ENCODE assay signal across 20 cellular contexts in genomic region chr9:105968811-105969466, GRCh38.
A peak's percentile ranks its signal among the peaks of the same experiment; 100 is the strongest.
DNase-seq lines count a peak whose midpoint lies in the region; ATAC-seq and TF ChIP-seq lines count a peak whose summit lies in the region.
"Had no signal": no experiment of that assay in that cellular context is flagged by ENCODE, and none has a peak within 500 bp of the region (broad histone marks: within the 10 kb centered on the region; RNA-seq: fewer than 3 reads in every experiment).

No MANE protein-coding gene starts in this region.

- H3K4me1 Mint-ChIP-seq in neural progenitor cell, result peaks cover 56% of the 10 kb centered on the region

- H3K36me3 Mint-ChIP-seq in neural progenitor cell, result no peaks in the 10 kb centered on the region

- peaks cover 9% of the 10 kb centered on the region for H3F3A ChIP-seq in neural progenitor cell (ENCODE audit: low read depth)

- H3K27ac ChIP-seq in OCI-LY3 (ENCODE audit: low read length), result no peak overlapping the region
- peak overlapping the region in 57 of 59 donors; percentile 10 to 89 (median 79) for H3K27ac ChIP-seq in dorsolateral prefrontal cortex
- H3K27ac ChIP-seq in neural progenitor cell, result peak overlapping the region; percentile 66
- H3K27ac ChIP-seq: BLaER1 had no signal

- no peaks in the 10 kb centered on the region for H3K36me3 ChIP-seq in OCI-LY3 (replicated peaks; ENCODE audit: low read depth, low read length)
- no peaks in the 10 kb centered on the region for H3K36me3 ChIP-seq in neural progenitor cell
- H3K36me3 ChIP-seq: BLaER1, HAP-1, MG63 had no signal

- H3K9me3 ChIP-seq in OCI-LY3 (ENCODE audit: insufficient read depth, low read length) (no peaks in the 10 kb centered on the region), neural progenitor cell (ENCODE audit: low read depth) (no peaks in the 10 kb centered on the region)
- H3K9me3 ChIP-seq: BLaER1, HAP-1, MG63 had no signal

- H3K4me3 ChIP-seq in OCI-LY3 (ENCODE audit: low read length), result peak overlapping the region; percentile 31; the same call in 1 of the 2 replicates
- H3K4me3 ChIP-seq in dorsolateral prefrontal cortex, result no peak overlapping the region
- H3K4me3 ChIP-seq in neural progenitor cell, result no peak overlapping the region
- H3K4me3 ChIP-seq: BLaER1, HAP-1, MG63 had no signal

- H3K27me3 Mint-ChIP-seq in neural progenitor cell (ENCODE audit: insufficient read depth, low read depth), result no peaks in the 10 kb centered on the region
- H3K27me3 Mint-ChIP-seq: CD4-positive, alpha-beta T cell had no signal

- H3K4me3 Mint-ChIP-seq in neural progenitor cell, result no peak overlapping the region
- H3K4me3 Mint-ChIP-seq: CD4-positive, alpha-beta T cell had no signal

- H3K9ac ChIP-seq in OCI-LY3 (ENCODE audit: low read length) (no peak overlapping the region), neural progenitor cell (no peak overlapping the region)
- H3K9ac ChIP-seq: BLaER1 had no signal

- H3K79me2 ChIP-seq in OCI-LY3 (ENCODE audit: low read length) (no peaks in the 10 kb centered on the region), neural progenitor cell (ENCODE audit: low read depth) (no peaks in the 10 kb centered on the region)

- TF ChIP-seq CTCF in OCI-LY3 (IDR thresholded peaks at IDR 0.05; ENCODE audit: low read depth, low read length), result no peak
- TF ChIP-seq CTCF in dorsolateral prefrontal cortex (IDR thresholded peaks at IDR 0.05 in 54 of 56, conservative IDR thresholded peaks at IDR 0.05 in 2 of 56; ENCODE audit: low read depth in 1 of 56, partially characterized antibody in 56 of 56), result no peak
- TF ChIP-seq CTCF in neural progenitor cell (IDR thresholded peaks at IDR 0.05), result no peak
- no peak for TF ChIP-seq CTCF in GM13976 (IDR thresholded peaks at IDR 0.05; ENCODE audit: borderline replicate concordance, control extremely low read depth, extremely low read depth, insufficient read depth, missing control alignments)

- H2AFZ ChIP-seq in OCI-LY3 (ENCODE audit: low read depth, low read length) (no peak overlapping the region), neural progenitor cell (replicated peaks) (peak overlapping the region; percentile 72)

- no peaks in the 10 kb centered on the region for H3K9me3 Mint-ChIP-seq in neural progenitor cell
- H3K9me3 Mint-ChIP-seq: CD4-positive, alpha-beta T cell had no signal

- H3K4me1 ChIP-seq in OCI-LY3 (ENCODE audit: low read length), result peaks cover 50% of the 10 kb centered on the region
- peaks cover 40% of the 10 kb centered on the region for H3K4me1 ChIP-seq in neural progenitor cell

- peaks cover 3% of the 10 kb centered on the region; the same call in 1 of the 2 replicates for H4K20me1 ChIP-seq in OCI-LY3 (ENCODE audit: insufficient read depth, low read length)
- H4K20me1 ChIP-seq in neural progenitor cell (ENCODE audit: low read depth), result no peaks in the 10 kb centered on the region
- H4K20me1 ChIP-seq: BLaER1 had no signal

- H3K27me3 ChIP-seq in OCI-LY3 (ENCODE audit: low read depth, low read length), result peaks cover 64% of the 10 kb centered on the region
- H3K27me3 ChIP-seq in dorsolateral prefrontal cortex, result no peaks in the 10 kb centered on the region
- no peaks in the 10 kb centered on the region for H3K27me3 ChIP-seq in neural progenitor cell
- H3K27me3 ChIP-seq: BLaER1, MG63 had no signal

- DNase-seq in dorsolateral prefrontal cortex (no peak), neural progenitor cell (ENCODE audit: low spot score) (no peak), Ammon's horn (ENCODE audit: low spot score) (no peak), GM13976 (ENCODE audit: low spot score) (no peak), SHP77 (lab: John Stamatoyannopoulos, UW) (no peak)
- DNase-seq: CD4-positive, alpha-beta T cell; COR-L47; DMS153; MG63; NCI-H1417 treated with DMSO at 0.1 percent for 48 hours; NCI-H187; NCI-H2227 treated with DMSO at 0.1 percent for 48 hours; NCI-H510A; NCI-H774; NK-92 treated with Interleukin-12 subunit alpha and Interleukin-12 subunit beta, amount 100 ng/mL, for 24 hours had no signal

- ATAC-seq in GM19035 (IDR thresholded peaks at IDR 0.05; ENCODE audit: unreplicated experiment), result no peak
- ATAC-seq: Right ventricle myocardium inferior had no signal

- peak overlapping the region; percentile 93 for H3K27ac Mint-ChIP-seq in neural progenitor cell
- H3K27ac Mint-ChIP-seq: CD4-positive, alpha-beta T cell had no signal

- intact Hi-C loops in dorsolateral prefrontal cortex (cut with DNase I), result loop anchor here in 1 of 2 donors (10.0 kb wide), 1 partner anchor 316 kb away; no protein-coding TSS in a partner anchor

- in situ Hi-C loops in GM13976 (cut with MboI; ENCODE audit: low sequenced_read_pairs, unreplicated experiment), result no loop called here

- H3K4me2 ChIP-seq in OCI-LY3 (ENCODE audit: low read length) (peak overlapping the region; percentile 57), neural progenitor cell (peak overlapping the region; percentile 40)
- H3K4me2 ChIP-seq: BLaER1 had no signal
